ENCODE assay signal across 16 cellular contexts in the genomic region with DNA sequence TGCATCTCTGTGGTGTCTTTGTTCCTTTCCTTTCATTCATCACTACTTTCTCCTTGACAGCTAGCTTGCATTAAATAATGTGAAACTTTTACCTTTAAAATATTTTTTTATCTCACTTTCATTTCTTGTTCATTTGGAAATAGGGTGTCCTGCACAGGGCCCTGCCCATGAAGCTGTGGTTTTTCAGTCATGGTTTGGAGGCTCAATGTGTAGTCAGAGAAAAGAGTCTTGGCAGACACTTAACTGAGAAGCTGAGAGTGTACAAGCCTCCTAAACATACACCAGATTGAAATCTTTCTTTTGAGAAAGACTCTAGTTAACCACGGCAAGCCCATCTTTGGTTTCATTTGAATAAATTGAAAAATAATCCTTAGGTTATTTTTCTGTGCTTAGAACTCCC.
DNase-seq lines count a peak whose midpoint lies in the region; ATAC-seq, FAIRE-seq and TF ChIP-seq lines count a peak whose summit lies in the region.
"Had no signal": no experiment of that assay in that cellular context is flagged by ENCODE, and none has a peak within 500 bp of the region (broad histone marks: within the 10 kb centered on the region; RNA-seq: fewer than 3 reads in every experiment).

No MANE protein-coding gene starts in this region.

- no peaks in the 10 kb centered on the region for H3K79me2 ChIP-seq in astrocyte (ENCODE audit: insufficient read depth, low read length)

- TF ChIP-seq POLR2A in heart left ventricle (IDR thresholded peaks at IDR 0.05), result no peak
- no peak for TF ChIP-seq POLR2A in upper lobe of left lung (IDR thresholded peaks at IDR 0.05)

- whole genome bisulfite sequencing in heart left ventricle, 4 donors, result 92 to 100% (median 93%) methylated on average over 1 of the region's 1 CpG
- WGBS in upper lobe of left lung, 2 donors, result 84 to 89% methylated on average over 1 of the region's 1 CpG

- no peak overlapping the region for H3K4me3 Mint-ChIP-seq in astrocyte (ENCODE audit: unreplicated experiment)
- no peak overlapping the region for H3K4me3 Mint-ChIP-seq in natural killer cell

- H3K9me3 ChIP-seq in astrocyte (ENCODE audit: insufficient read depth, low read depth, low read length) (no peaks in the 10 kb centered on the region), heart left ventricle (no peaks in the 10 kb centered on the region), upper lobe of left lung (no peaks in the 10 kb centered on the region)
- H3K9me3 ChIP-seq: HAP-1, SK-N-SH had no signal

- H3K27me3 ChIP-seq in astrocyte (ENCODE audit: insufficient read depth, low read length) (no peaks in the 10 kb centered on the region), heart left ventricle (no peaks in the 10 kb centered on the region), upper lobe of left lung (no peaks in the 10 kb centered on the region)

- H3K4me1 Mint-ChIP-seq in astrocyte (ENCODE audit: low read depth, unreplicated experiment) (no peaks in the 10 kb centered on the region), natural killer cell (peaks cover 0 to 6% of the 10 kb centered on the region in 2 donors)

- no peaks in the 10 kb centered on the region for H3K27me3 Mint-ChIP-seq in astrocyte (ENCODE audit: low read depth, unreplicated experiment)
- peaks cover 0 to 2% of the 10 kb centered on the region in 2 donors for H3K27me3 Mint-ChIP-seq in natural killer cell (ENCODE audit: low read depth in 2 of 2)

- H3K9me3 Mint-ChIP-seq in astrocyte (ENCODE audit: unreplicated experiment) (peaks cover under 1% of the 10 kb centered on the region), natural killer cell (no peaks in the 10 kb centered on the region)

- peak; percentile 25 for DNase-seq in astrocyte (ENCODE audit: low read depth)
- DNase-seq in left kidney (ENCODE audit: low read depth, low spot score), result peak; percentile 7
- DNase-seq in heart left ventricle, result no peak
- no peak for DNase-seq in upper lobe of left lung
- no peak for DNase-seq in natural killer cell
- DNase-seq in activated CD4-positive, CD25-positive, alpha-beta regulatory T cell treated with anti-CD3 and anti-CD28 coated beads, Interleukin-2, amount 50 U/mL, for 72 hours, result no peak
- DNase-seq: C1 segment of cervical spinal cord, IMR-90, MV-4-11, NCI-H1436 treated with DMSO at 0.1 percent for 48 hours, NCI-H2081 treated with DMSO at 0.1 percent for 48 hours, PC-3, SK-N-SH had no signal

- TF ChIP-seq CTCF in astrocyte (IDR thresholded peaks at IDR 0.05; ENCODE audit: insufficient read depth, low read depth, low read length) (no peak), heart left ventricle (IDR thresholded peaks at IDR 0.05) (no peak), upper lobe of left lung (IDR thresholded peaks at IDR 0.05) (no peak), natural killer cell (IDR thresholded peaks at IDR 0.05) (no peak)

- no peak overlapping the region for H3K27ac Mint-ChIP-seq in astrocyte (ENCODE audit: unreplicated experiment)
- H3K27ac Mint-ChIP-seq in natural killer cell, result no peak overlapping the region

- H3K4me1 ChIP-seq in astrocyte (ENCODE audit: insufficient read depth, low read length) (no peaks in the 10 kb centered on the region), heart left ventricle (no peaks in the 10 kb centered on the region), upper lobe of left lung (no peaks in the 10 kb centered on the region)
- H3K4me1 ChIP-seq: HAP-1 had no signal

- ATAC-seq in GM18502 (IDR thresholded peaks at IDR 0.05; ENCODE audit: poor library complexity, unreplicated experiment) (peak; percentile 51), heart left ventricle (no peak), upper lobe of left lung (ENCODE audit: low FRiP score in 2 of 2) (no peak), natural killer cell (no peak)
- ATAC-seq: PC-3 had no signal

- no peak overlapping the region for H3K4me2 ChIP-seq in astrocyte (ENCODE audit: low read length)
- H3K4me2 ChIP-seq: SK-N-SH had no signal

- H3K36me3 Mint-ChIP-seq in astrocyte (ENCODE audit: low read depth, unreplicated experiment) (peaks cover 9% of the 10 kb centered on the region), natural killer cell (no peaks in the 10 kb centered on the region)

- no peaks in the 10 kb centered on the region for H4K20me1 ChIP-seq in astrocyte (ENCODE audit: insufficient read depth, low read length)

- H3K27ac ChIP-seq in astrocyte (ENCODE audit: low read depth, low read length) (no peak overlapping the region), heart left ventricle (no peak overlapping the region), upper lobe of left lung (no peak overlapping the region)

- no peak overlapping the region for H3K9ac ChIP-seq in astrocyte (ENCODE audit: low read length)
- H3K9ac ChIP-seq: SK-N-SH had no signal

- no peak for FAIRE-seq in astrocyte (lab: Jason Lieb, UNC)
- FAIRE-seq: GM18507 had no signal

- no peak for TF ChIP-seq EP300 in upper lobe of left lung (IDR thresholded peaks at IDR 0.05)

- H3K4me3 ChIP-seq in astrocyte (ENCODE audit: insufficient read depth, low read depth, low read length), result no peak overlapping the region
- H3K4me3 ChIP-seq in heart left ventricle, result no peak overlapping the region
- H3K4me3 ChIP-seq in upper lobe of left lung, result no peak overlapping the region
- H3K4me3 ChIP-seq: HAP-1 had no signal

- H3K36me3 ChIP-seq in astrocyte (ENCODE audit: insufficient read depth, low read length) (peaks cover 4% of the 10 kb centered on the region), heart left ventricle (peaks cover 0 to 13% (median 4%) of the 10 kb centered on the region in 9 donors), upper lobe of left lung (peaks cover 0 to 11% (median 0%) of the 10 kb centered on the region in 4 donors)
- H3K36me3 ChIP-seq: HAP-1 had no signal

- intact Hi-C loops in heart left ventricle (cut with DNase I) (no loop called here), natural killer cell (cut with micrococcal nuclease) (no loop called here)

- no peak overlapping the region for H2AFZ ChIP-seq in astrocyte (ENCODE audit: low read depth, low read length)

Comparison
In these comparisons a context has a peak if more than half of its experiments do, and no peak if none do; other contexts are left out.
1. DNase-seq: peak in astrocyte (single experiment) and left kidney (single experiment); none in heart left ventricle (0 of 5), upper lobe of left lung (0 of 2), natural killer cell (single experiment) and activated CD4-positive, CD25-positive, alpha-beta regulatory T cell treated with anti-CD3 and anti-CD28 coated beads, Interleukin-2, amount 50 U/mL, for 72 hours (single experiment).